Comparison of ENCODE assay signal across 1 cellular context in genomic region chr17:28756025-28756804, GRCh38.
TF ChIP-seq lines count a peak whose summit lies in the region.

No MANE protein-coding gene starts in this region.

TF ChIP-seq in K562, 482 proteins besides CTCF, POLR2A, EP300 and RAD21:
- TF ChIP-seq POLR3G (IDR thresholded peaks at IDR 0.05; ENCODE audit: extremely low read depth, insufficient read length, insufficient replicate concordance) (no peak), ZNF57 (CRISPR knock-in tag; IDR thresholded peaks at IDR 0.05) (no peak), TCF7L2 (IDR thresholded peaks at IDR 0.05; ENCODE audit: low read depth, low read length) (no peak), SUPT5H (IDR thresholded peaks at IDR 0.05) (peak; percentile 22; the same call in 1 of the 2 replicates), POLR2AphosphoS2 (IDR thresholded peaks at IDR 0.05; ENCODE audit: low read length) (no peak; the same call in 1 of the 2 replicates), SMAD4 (CRISPR knock-in tag; conservative IDR thresholded peaks at IDR 0.05) (no peak), ZNF695 (CRISPR knock-in tag; IDR thresholded peaks at IDR 0.05) (no peak), HDAC8 (tag; IDR thresholded peaks at IDR 0.05) (no peak)
